25 cellular contexts compared by ENCODE assay signal in genomic region chr1:219945795-219946194, GRCh38. TPM values are rescaled to one million over a fixed set of nuclear protein-coding genes. Genes with fewer than 3 reads are reported as not detected.
A peak's percentile ranks its signal among the peaks of the same experiment; 100 is the strongest.
DNase-seq lines count a peak whose midpoint lies in the region; ATAC-seq and TF ChIP-seq lines count a peak whose summit lies in the region.
"Had no signal": no experiment of that assay in that cellular context is flagged by ENCODE, and none has a peak within 500 bp of the region (broad histone marks: within the 10 kb centered on the region; RNA-seq: fewer than 3 reads in every experiment).

No MANE protein-coding gene starts in this region.

- POLR2A ChIA-PET in activated B cell treated with CpG ODN at 0.5 μM for 24 hours (lab: Charles Lee) = no interaction called here

- H3K27ac ChIP-seq in DND-41 (ENCODE audit: low read length) = no peak overlapping the region
- H3K27ac ChIP-seq: esophagus squamous epithelium, SK-N-MC, tibial artery had no signal

- 0 out of 3 replicates have a peak, but pooled peaks have one; percentile 39 for ATAC-seq in DND-41 (ENCODE audit: insufficient read depth, low read depth)
- peak; percentile 74 for ATAC-seq in HG03354 (IDR thresholded peaks at IDR 0.05; ENCODE audit: poor library complexity, severe bottlenecking, unreplicated experiment)
- peak; percentile 50 for ATAC-seq in activated B cell treated with CpG ODN at 0.5 μM for 24 hours (ENCODE audit: low read depth)
- no peak for ATAC-seq in HG02759 (IDR thresholded peaks at IDR 0.05; ENCODE audit: unreplicated experiment)
- ATAC-seq: HCT116, left ventricle myocardium superior had no signal

- intact Hi-C loops in activated B cell treated with CpG ODN at 0.5 μM for 24 hours (cut with micrococcal nuclease) = no loop called here

- H4K20me1 ChIP-seq in DND-41 (ENCODE audit: insufficient read depth, low read length) = no peaks in the 10 kb centered on the region

- H3K36me3 Mint-ChIP-seq in activated B cell treated with CpG ODN at 0.5 μM for 24 hours (ENCODE audit: low read depth) = no peaks in the 10 kb centered on the region
- H3K36me3 Mint-ChIP-seq: immature natural killer cell had no signal

- no peak for TF ChIP-seq CTCF in DND-41 (IDR thresholded peaks at IDR 0.05; ENCODE audit: borderline replicate concordance, extremely low read depth, low read length, poor library complexity, severe bottlenecking)
- no peak for TF ChIP-seq CTCF in activated B cell treated with CpG ODN at 0.5 μM for 24 hours (IDR thresholded peaks at IDR 0.05)

- H3K27me3 ChIP-seq in DND-41 (ENCODE audit: insufficient read depth, low read length, poor library complexity) = no peaks in the 10 kb centered on the region
- H3K27me3 ChIP-seq: esophagus squamous epithelium, tibial artery had no signal

- no peaks in the 10 kb centered on the region for H3K79me2 ChIP-seq in DND-41 (ENCODE audit: insufficient read depth, low read length)

- DNase-seq in DND-41 (no peak), NOMO-1 (lab: John Stamatoyannopoulos, UW; ENCODE audit: unreplicated experiment in 2 of 2) (peak; percentile 8 to 65), activated B cell treated with CpG ODN at 0.5 μM for 24 hours (no peak), globus pallidus (ENCODE audit: low spot score) (no peak), NCI-H226 (no peak)
- DNase-seq in activated CD4-positive, alpha-beta T cell treated with anti-CD3 and anti-CD28 coated beads, Interleukin-2, amount 50 U/mL, for 1 hour = no peak
- DNase-seq: activated gamma-delta T cell treated with Interleukin-2 at 50 U/mL for 16 hours; aorta; C1 segment of cervical spinal cord; effector memory CD4-positive, alpha-beta T cell; esophagus squamous epithelium; GF-D8; glutamatergic neuron; immature natural killer cell; left ventricle myocardium superior; NCI-H2081; NCI-H526; stimulated activated CD4-positive, alpha-beta T cell treated with anti-CD3 and anti-CD28 coated beads, Interleukin-15, amount 100 ng/mL, for 24 hours; stimulated activated naive CD4-positive, alpha-beta T cell; tibial artery had no signal

- H3K9me3 Mint-ChIP-seq in activated B cell treated with CpG ODN at 0.5 μM for 24 hours = peaks cover 11% of the 10 kb centered on the region

- no peak overlapping the region for H3K4me3 ChIP-seq in DND-41 (ENCODE audit: low read depth in 1 of 2, low read length in 2 of 2)
- H3K4me3 ChIP-seq: esophagus squamous epithelium, SK-N-MC, tibial artery had no signal

- H3K9ac ChIP-seq in DND-41 (ENCODE audit: low read depth, low read length) = no peak overlapping the region

- no peak overlapping the region for H2AFZ ChIP-seq in DND-41 (ENCODE audit: low read depth, low read length)

- H3K4me1 ChIP-seq in DND-41 (ENCODE audit: insufficient read depth, low read length) = no peaks in the 10 kb centered on the region
- H3K4me1 ChIP-seq: esophagus squamous epithelium, tibial artery had no signal

- H3K9me3 ChIP-seq in DND-41 (ENCODE audit: insufficient read depth, low read length, severe bottlenecking) = no peaks in the 10 kb centered on the region
- H3K9me3 ChIP-seq: tibial artery had no signal

- peaks cover 31% of the 10 kb centered on the region for H3K27me3 Mint-ChIP-seq in activated B cell treated with CpG ODN at 0.5 μM for 24 hours

- H3K4me1 Mint-ChIP-seq in activated B cell treated with CpG ODN at 0.5 μM for 24 hours = peaks cover 5% of the 10 kb centered on the region
- H3K4me1 Mint-ChIP-seq: immature natural killer cell had no signal

- no peak overlapping the region for H3K4me3 Mint-ChIP-seq in activated B cell treated with CpG ODN at 0.5 μM for 24 hours
- H3K4me3 Mint-ChIP-seq: immature natural killer cell had no signal

- no peak overlapping the region for H3K27ac Mint-ChIP-seq in activated B cell treated with CpG ODN at 0.5 μM for 24 hours
- H3K27ac Mint-ChIP-seq: immature natural killer cell had no signal

- CTCF ChIA-PET in activated B cell treated with CpG ODN at 0.5 μM for 24 hours (lab: Charles Lee) = no interaction called here

- no peaks in the 10 kb centered on the region for H3K36me3 ChIP-seq in DND-41 (ENCODE audit: insufficient read depth, low read length)
- H3K36me3 ChIP-seq: esophagus squamous epithelium, tibial artery had no signal

- H3K4me2 ChIP-seq in DND-41 (ENCODE audit: insufficient read depth, low read length) = no peak overlapping the region

RNA-seq across cellular contexts. Expression of gene SLC30A10, which starts 17.4 kb away (rescaled TPM):
- 0.11 TPM in 1 of 2 replicates, not detected in the other for total RNA-seq in activated B cell treated with CpG ODN at 0.5 μM for 24 hours
- total RNA-seq: aorta, esophagus squamous epithelium, MCF 10A had no signal

Comparison
In these comparisons a context has a peak if more than half of its experiments do, and no peak if none do; other contexts are left out.
1. DNase-seq: peak in NOMO-1 (2 of 2); none in DND-41 (single experiment), activated B cell treated with CpG ODN at 0.5 μM for 24 hours (single experiment), globus pallidus (single experiment), activated CD4-positive, alpha-beta T cell treated with anti-CD3 and anti-CD28 coated beads, Interleukin-2, amount 50 U/mL, for 1 hour (single experiment) and NCI-H226 (single experiment).